ENCODE assay signal across 22 cellular contexts in genomic region chr2:217973008-217973787, GRCh38. TPM values are rescaled to one million over a fixed set of nuclear protein-coding genes. Genes with fewer than 3 reads are reported as not detected.
DNase-seq lines count a peak whose midpoint lies in the region; ATAC-seq and TF ChIP-seq lines count a peak whose summit lies in the region.
"Had no signal": no experiment of that assay in that cellular context is flagged by ENCODE, and none has a peak within 500 bp of the region (broad histone marks: within the 10 kb centered on the region; RNA-seq: fewer than 3 reads in every experiment).

No MANE protein-coding gene starts in this region.

- no peak overlapping the region for H3K4me2 ChIP-seq in neural progenitor cell
- H3K4me2 ChIP-seq: BLaER1 had no signal

- CTCF ChIA-PET in WTC11 (lab: Charles Lee): interaction anchor here (1.5 kb wide), 2 partner anchors 25 to 184 kb away, joined by 3 to 5 read pairs; no protein-coding TSS in a partner anchor

- POLR2A ChIA-PET in WTC11 (lab: Charles Lee): no interaction called here

- H3K79me2 ChIP-seq in neural progenitor cell (ENCODE audit: low read depth): no peaks in the 10 kb centered on the region

- H3K27ac Mint-ChIP-seq in WTC11 (no peak overlapping the region), neural progenitor cell (peak overlapping the region; percentile 78)
- H3K27ac Mint-ChIP-seq: activated B cell treated with CpG ODN at 0.5 μM for 24 hours; activated CD4-positive, alpha-beta memory T cell treated with anti-CD3 and anti-CD28 coated beads for 36 hours; activated naive CD8-positive, alpha-beta T cell had no signal

- H3K4me1 Mint-ChIP-seq in WTC11 (0 out of 2 replicates have a peak, but pooled peaks cover 2% of the 10 kb centered on the region), neural progenitor cell (peaks cover 12% of the 10 kb centered on the region)
- H3K4me1 Mint-ChIP-seq: activated B cell treated with CpG ODN at 0.5 μM for 24 hours had no signal

- H3K27me3 Mint-ChIP-seq in WTC11 (ENCODE audit: low read depth): no peaks in the 10 kb centered on the region; the same call in 1 of the 2 replicates
- H3K27me3 Mint-ChIP-seq in neural progenitor cell (ENCODE audit: insufficient read depth, low read depth): peaks cover 2% of the 10 kb centered on the region

- no peak overlapping the region for H3K27ac ChIP-seq in neural progenitor cell
- peak overlapping the region; percentile 76 for H3K27ac ChIP-seq in stomach smooth muscle (ENCODE audit: low read length)
- H3K27ac ChIP-seq: BLaER1, foreskin keratinocyte had no signal

- intact Hi-C loops in left cardiac atrium (cut with DNase I): no loop called here

- DNase-seq in WTC11 (ENCODE audit: low spot score): no peak
- peak; percentile 15 for DNase-seq in left cardiac atrium
- no peak for DNase-seq in neural progenitor cell (ENCODE audit: low spot score)
- no peak for DNase-seq in ureter (ENCODE audit: low spot score)
- no peak for DNase-seq in activated CD4-positive, CD25-positive, alpha-beta regulatory T cell treated with anti-CD3 and anti-CD28 coated beads, Interleukin-2, amount 50 U/mL, for 72 hours
- DNase-seq in KG1 (lab: John Stamatoyannopoulos, UW): no peak
- DNase-seq: ACHN; activated B cell treated with CpG ODN at 0.5 μM for 24 hours; activated CD4-positive, alpha-beta memory T cell treated with anti-CD3 and anti-CD28 coated beads for 36 hours; COR-L47; effector memory CD4-positive, alpha-beta T cell; erythroblast; foreskin keratinocyte; GF-D8; hippocampal formation; NCI-H2081 treated with DMSO at 0.1 percent for 48 hours; NCI-H345; OCI-M1 had no signal

- TF ChIP-seq CTCF in WTC11 (IDR thresholded peaks at IDR 0.05) (no peak), neural progenitor cell (IDR thresholded peaks at IDR 0.05) (no peak)

- no peaks in the 10 kb centered on the region for H3K36me3 ChIP-seq in neural progenitor cell
- H3K36me3 ChIP-seq in stomach smooth muscle (ENCODE audit: control insufficient read depth in 2 of 2, insufficient read depth in 2 of 2, low read length in 2 of 2): peaks cover 3 to 4% of the 10 kb centered on the region in 2 donors

- H3K27me3 ChIP-seq in neural progenitor cell (peaks cover 41% of the 10 kb centered on the region), stomach smooth muscle (ENCODE audit: control insufficient read depth in 1 of 2, insufficient read depth in 2 of 2, low read length in 2 of 2) (no peaks in the 10 kb centered on the region)
- H3K27me3 ChIP-seq: BLaER1 had no signal

- no peak overlapping the region for H2AFZ ChIP-seq in neural progenitor cell (replicated peaks)

- no peaks in the 10 kb centered on the region for H3K36me3 Mint-ChIP-seq in WTC11
- H3K36me3 Mint-ChIP-seq in neural progenitor cell: no peaks in the 10 kb centered on the region
- H3K36me3 Mint-ChIP-seq: activated CD4-positive, alpha-beta memory T cell treated with anti-CD3 and anti-CD28 coated beads for 36 hours; activated naive CD8-positive, alpha-beta T cell had no signal

- H3K4me3 ChIP-seq in neural progenitor cell: no peak overlapping the region
- no peak overlapping the region for H3K4me3 ChIP-seq in stomach smooth muscle (ENCODE audit: low read length in 2 of 2)
- H3K4me3 ChIP-seq: BLaER1 had no signal

- no peak for ATAC-seq in WTC11
- no peak for ATAC-seq in left cardiac atrium
- no peak for ATAC-seq in GM21381 (IDR thresholded peaks at IDR 0.05; ENCODE audit: unreplicated experiment)
- ATAC-seq: foreskin keratinocyte had no signal

- H3K9me3 ChIP-seq in neural progenitor cell (ENCODE audit: low read depth) (no peaks in the 10 kb centered on the region), stomach smooth muscle (ENCODE audit: control insufficient read depth in 2 of 2, low read length in 2 of 2) (no peaks in the 10 kb centered on the region)

- no peak overlapping the region for H3K9ac ChIP-seq in neural progenitor cell
- no peak overlapping the region for H3K9ac ChIP-seq in stomach smooth muscle (ENCODE audit: low read length in 2 of 2)
- H3K9ac ChIP-seq: BLaER1 had no signal

- no peak overlapping the region for H3K4me3 Mint-ChIP-seq in WTC11
- H3K4me3 Mint-ChIP-seq in neural progenitor cell: no peak overlapping the region
- H3K4me3 Mint-ChIP-seq: activated B cell treated with CpG ODN at 0.5 μM for 24 hours; activated CD4-positive, alpha-beta memory T cell treated with anti-CD3 and anti-CD28 coated beads for 36 hours; activated naive CD8-positive, alpha-beta T cell had no signal

- H3F3A ChIP-seq in neural progenitor cell (ENCODE audit: low read depth): no peaks in the 10 kb centered on the region

- peaks cover 4% of the 10 kb centered on the region for H4K20me1 ChIP-seq in neural progenitor cell (ENCODE audit: low read depth)

- H3K9me3 Mint-ChIP-seq in WTC11 (no peaks in the 10 kb centered on the region), neural progenitor cell (no peaks in the 10 kb centered on the region)

- H3K4me1 ChIP-seq in neural progenitor cell: peaks cover 4% of the 10 kb centered on the region
- peaks cover 50% of the 10 kb centered on the region for H3K4me1 ChIP-seq in stomach smooth muscle (ENCODE audit: control insufficient read depth, insufficient read depth, low read length)
- H3K4me1 ChIP-seq: foreskin keratinocyte had no signal

TF ChIP-seq in WTC11, 78 proteins besides CTCF, POLR2A, EP300 and RAD21:
- TF ChIP-seq ESRRA (CRISPR knock-in tag; IDR thresholded peaks at IDR 0.05; ENCODE audit: borderline replicate concordance): no peak
- 0 out of 2 replicates have a peak, but pooled peaks have one; percentile 26 for TF ChIP-seq ZNF121 (CRISPR knock-in tag; IDR thresholded peaks at IDR 0.05)

RNA-seq across cellular contexts. Expression of gene TNS1, which starts 29.6 kb away (rescaled TPM):
- total RNA-seq in WTC11 (2021): 4.2 to 5.4 TPM (median 4.5 TPM) in 3 replicates
- total RNA-seq in left cardiac atrium: 100 to 1,000 TPM; 436 to 508 TPM
- total RNA-seq in neural progenitor cell (ENCODE audit: low replicate concordance): 0.24 and 2.3 TPM in 2 replicates
- total RNA-seq in ureter: 581 TPM

Comparison
In these comparisons a context has a peak if more than half of its experiments do, and no peak if none do; other contexts are left out.
1. RNA of gene TNS1, which starts 29.6 kb away (total RNA-seq): 581 TPM in ureter (single experiment) and 436 to 508 TPM in left cardiac atrium; 4.2 to 5.4 TPM in WTC11 and 0.24 to 2.3 TPM in neural progenitor cell; every median in the first group is over 10 times any median in the second.